Comparison of ENCODE assay signal across 24 cellular contexts in genomic region chr6:144896876-144897275, GRCh38.
DNase-seq lines count a peak whose midpoint lies in the region; ATAC-seq, FAIRE-seq and TF ChIP-seq lines count a peak whose summit lies in the region.
"Had no signal": no experiment of that assay in that cellular context is flagged by ENCODE, and none has a peak within 500 bp of the region (broad histone marks: within the 10 kb centered on the region; RNA-seq: fewer than 3 reads in every experiment).

No MANE protein-coding gene starts in this region.

- no peaks in the 10 kb centered on the region for H3K27me3 ChIP-seq in astrocyte (ENCODE audit: insufficient read depth, low read length)
- no peaks in the 10 kb centered on the region for H3K27me3 ChIP-seq in osteoblast (ENCODE audit: insufficient read depth, low read length)

- H2AFZ ChIP-seq in astrocyte (ENCODE audit: low read depth, low read length), result peak overlapping the region; percentile 57
- H2AFZ ChIP-seq in osteoblast (ENCODE audit: low read length), result peak overlapping the region; percentile 69

- H3K9me3 Mint-ChIP-seq in HFFc6 (peaks cover 8% of the 10 kb centered on the region), astrocyte (ENCODE audit: unreplicated experiment) (no peaks in the 10 kb centered on the region)
- H3K9me3 Mint-ChIP-seq: activated CD4-positive, alpha-beta T cell treated with anti-CD3 and anti-CD28 coated beads, Interleukin-2, amount 10 ng/mL, durations not matched to agents 24 days and 14 days had no signal

- H3K9me3 ChIP-seq in astrocyte (ENCODE audit: insufficient read depth, low read depth, low read length), result no peaks in the 10 kb centered on the region
- H3K9me3 ChIP-seq in osteoblast (ENCODE audit: low read depth, low read length), result no peaks in the 10 kb centered on the region

- H3K4me1 ChIP-seq in astrocyte (ENCODE audit: insufficient read depth, low read length) (peaks cover 25% of the 10 kb centered on the region), osteoblast (ENCODE audit: insufficient read depth, low read length) (peaks cover 25% of the 10 kb centered on the region)

- H3K4me2 ChIP-seq in astrocyte (ENCODE audit: low read length) (peak overlapping the region; percentile 74), osteoblast (ENCODE audit: insufficient read depth, low read length) (peak overlapping the region; percentile 72)
- H3K4me2 ChIP-seq: GM23338 had no signal

- no peaks in the 10 kb centered on the region for H3K36me3 ChIP-seq in astrocyte (ENCODE audit: insufficient read depth, low read length)
- no peaks in the 10 kb centered on the region for H3K36me3 ChIP-seq in osteoblast (ENCODE audit: insufficient read depth, low read length)

- H3K27ac ChIP-seq in astrocyte (ENCODE audit: low read depth, low read length) (peak overlapping the region; percentile 87), osteoblast (ENCODE audit: low read depth, low read length) (peak overlapping the region; percentile 97)

- H3K4me3 Mint-ChIP-seq in HFFc6 (peak overlapping the region; percentile 64), astrocyte (ENCODE audit: unreplicated experiment) (no peak overlapping the region)
- H3K4me3 Mint-ChIP-seq: activated CD4-positive, alpha-beta T cell treated with anti-CD3 and anti-CD28 coated beads, Interleukin-2, amount 10 ng/mL, durations not matched to agents 24 days and 14 days; activated T-cell treated with anti-CD3 and anti-CD28 coated beads, Interleukin-2, amount 50 U/mL, for 24 hours; brain; CD4-positive, CD25-positive, alpha-beta regulatory T cell; GM23338; neural crest cell; stimulated activated naive B cell treated with anti-CD40 and anti-IgM and Interleukin-4, amounts not matched to agents 10 μg/mL and 1 μg/mL and 100 μg/mL, for 72 hours had no signal

- H3K79me2 ChIP-seq in astrocyte (ENCODE audit: insufficient read depth, low read length), result no peaks in the 10 kb centered on the region
- H3K79me2 ChIP-seq in osteoblast (ENCODE audit: insufficient read depth, low read length), result no peaks in the 10 kb centered on the region

- H3K27me3 Mint-ChIP-seq in HFFc6 (ENCODE audit: insufficient read depth) (no peaks in the 10 kb centered on the region; the same call in 1 of the 2 replicates), astrocyte (ENCODE audit: low read depth, unreplicated experiment) (no peaks in the 10 kb centered on the region)
- H3K27me3 Mint-ChIP-seq: brain; stimulated activated naive B cell treated with anti-CD40 and anti-IgM and Interleukin-4, amounts not matched to agents 10 μg/mL and 1 μg/mL and 100 μg/mL, for 72 hours had no signal

- peaks cover 8% of the 10 kb centered on the region for H3K36me3 Mint-ChIP-seq in HFFc6 (ENCODE audit: low read depth)
- no peaks in the 10 kb centered on the region for H3K36me3 Mint-ChIP-seq in astrocyte (ENCODE audit: low read depth, unreplicated experiment)
- H3K36me3 Mint-ChIP-seq: brain; CD4-positive, CD25-positive, alpha-beta regulatory T cell had no signal

- peak overlapping the region; percentile 18 for H3K4me3 ChIP-seq in astrocyte (ENCODE audit: insufficient read depth, low read depth, low read length)
- H3K4me3 ChIP-seq in osteoblast (ENCODE audit: insufficient read depth, low read length), result no peak overlapping the region
- H3K4me3 ChIP-seq: GM23338 had no signal

- H3K4me1 Mint-ChIP-seq in HFFc6 (ENCODE audit: low read depth), result peaks cover 63% of the 10 kb centered on the region
- peaks cover 18% of the 10 kb centered on the region for H3K4me1 Mint-ChIP-seq in astrocyte (ENCODE audit: low read depth, unreplicated experiment)
- H3K4me1 Mint-ChIP-seq: activated CD4-positive, alpha-beta T cell treated with anti-CD3 and anti-CD28 coated beads, Interleukin-2, amount 10 ng/mL, durations not matched to agents 24 days and 14 days; CD4-positive, CD25-positive, alpha-beta regulatory T cell; stimulated activated naive B cell treated with anti-CD40 and anti-IgM and Interleukin-4, amounts not matched to agents 10 μg/mL and 1 μg/mL and 100 μg/mL, for 72 hours had no signal

- peak overlapping the region; percentile 84 for H3K27ac Mint-ChIP-seq in HFFc6
- peak overlapping the region; percentile 53 for H3K27ac Mint-ChIP-seq in astrocyte (ENCODE audit: unreplicated experiment)
- H3K27ac Mint-ChIP-seq: activated CD4-positive, alpha-beta T cell treated with anti-CD3 and anti-CD28 coated beads, Interleukin-2, amount 10 ng/mL, durations not matched to agents 24 days and 14 days; activated T-cell treated with anti-CD3 and anti-CD28 coated beads, Interleukin-2, amount 50 U/mL, for 24 hours; brain; CD4-positive, CD25-positive, alpha-beta regulatory T cell; GM23338; stimulated activated naive B cell treated with anti-CD40 and anti-IgM and Interleukin-4, amounts not matched to agents 10 μg/mL and 1 μg/mL and 100 μg/mL, for 72 hours had no signal

- H3K9ac ChIP-seq in astrocyte (ENCODE audit: low read length), result peak overlapping the region; percentile 38

- ATAC-seq in GM21576 (IDR thresholded peaks at IDR 0.05; ENCODE audit: unreplicated experiment), result no peak
- ATAC-seq: GM23338; stimulated activated naive B cell treated with anti-CD40 and anti-IgM and Interleukin-4, amounts not matched to agents 10 μg/mL and 1 μg/mL and 100 μg/mL, for 72 hours had no signal

- no peak for TF ChIP-seq CTCF in HFFc6 (IDR thresholded peaks at IDR 0.05)
- TF ChIP-seq CTCF in astrocyte (IDR thresholded peaks at IDR 0.05; ENCODE audit: insufficient read depth, low read depth, low read length), result no peak
- TF ChIP-seq CTCF in osteoblast (IDR thresholded peaks at IDR 0.05; ENCODE audit: extremely low read depth, low read depth, low read length), result no peak

- H4K20me1 ChIP-seq in astrocyte (ENCODE audit: insufficient read depth, low read length) (no peaks in the 10 kb centered on the region), osteoblast (ENCODE audit: insufficient read depth, low read length) (no peaks in the 10 kb centered on the region)

- DNase-seq in EL (peak; percentile 25), HFFc6 (no peak), astrocyte (ENCODE audit: low read depth) (no peak), osteoblast (ENCODE audit: insufficient read length, low spot score, missing footprints) (no peak), UCSD-AML1 (lab: John Stamatoyannopoulos, UW; ENCODE audit: unreplicated experiment) (no peak)
- no peak for DNase-seq in activated naive CD4-positive, alpha-beta T cell (lab: John Stamatoyannopoulos, UW)
- DNase-seq: activated CD4-positive, alpha-beta T cell treated with anti-CD3 and anti-CD28 coated beads, Interleukin-2, amount 10 ng/mL, durations not matched to agents 24 days and 14 days; activated gamma-delta T cell; activated T-cell treated with anti-CD3 and anti-CD28 coated beads, Interleukin-2, amount 50 U/mL, for 24 hours; CD4-positive, CD25-positive, alpha-beta regulatory T cell; Karpas-422; kidney; NCI-H1694; NCI-H2171; right cardiac atrium; stimulated activated CD4-positive, alpha-beta T cell treated with anti-CD3 and anti-CD28 coated beads, Interleukin-12 subunit alpha, Interleukin-12 subunit beta, amount 100 ng/mL, for 4 hours; stimulated activated CD4-positive, alpha-beta T cell treated with anti-CD3 and anti-CD28 coated beads, Interleukin-4, amount 100 ng/mL, for 4 hours; stimulated activated naive B cell treated with anti-CD40 and anti-IgM and Interleukin-4, amounts not matched to agents 10 μg/mL and 1 μg/mL and 100 μg/mL, for 72 hours; T-helper 9 cell had no signal

- FAIRE-seq in astrocyte (lab: Jason Lieb, UNC), result no peak
- FAIRE-seq: D721Med, kidney had no signal
